7 cellular contexts compared by ENCODE assay signal in genomic region chr1:156282143-156282478, GRCh38. TPM values are rescaled to one million over a fixed set of nuclear protein-coding genes. Genes with fewer than 3 reads are reported as not detected.
DNase-seq lines count a peak whose midpoint lies in the region; ATAC-seq and TF ChIP-seq lines count a peak whose summit lies in the region.

No MANE protein-coding gene starts in this region.

- TF ChIP-seq CTCF in spleen (IDR thresholded peaks at IDR 0.05 in 8 of 11, conservative IDR thresholded peaks at IDR 0.05 in 3 of 11) = no peak

- no peak for TF ChIP-seq POLR2A in spleen (IDR thresholded peaks at IDR 0.05)

- DNase-seq in Jurkat, Clone E6-1 (ENCODE audit: low read depth, low spot score) = no peak
- DNase-seq in activated naive CD4-positive, alpha-beta T cell treated with anti-CD3 and anti-CD28 coated beads, Interleukin-2, amount 50 U/mL, for 72 hours (ENCODE audit: low spot score in 2 of 2) = no peak
- DNase-seq in iPS DF 6.9 (ENCODE audit: low read depth, low spot score) (peak; percentile 37), spleen (no peak), SIG-M5 (lab: John Stamatoyannopoulos, UW) (no peak), germinal center (ENCODE audit: low spot score) (no peak)

- H3K4me3 ChIP-seq in Jurkat, Clone E6-1 (ENCODE audit: low read length) = peak overlapping the region; percentile 81
- H3K4me3 ChIP-seq in iPS DF 6.9 (ENCODE audit: low read length) (peak overlapping the region; percentile 88; the same call in 1 of the 2 replicates), spleen (peak overlapping the region; percentile 62 to 87 (median 72))

- ATAC-seq in GM19351 (IDR thresholded peaks at IDR 0.05; ENCODE audit: unreplicated experiment) = peak; percentile 3
- ATAC-seq in activated naive CD4-positive, alpha-beta T cell treated with anti-CD3 and anti-CD28 coated beads, Interleukin-2, amount 50 U/mL, for 72 hours = no peak

- H3K9me3 ChIP-seq in iPS DF 6.9 (ENCODE audit: control insufficient read depth, insufficient read depth, low read length) (no peaks in the 10 kb centered on the region), spleen (no peaks in the 10 kb centered on the region)

- H3K9me3 Mint-ChIP-seq in activated naive CD4-positive, alpha-beta T cell treated with anti-CD3 and anti-CD28 coated beads, Interleukin-2, amount 50 U/mL, for 72 hours = no peaks in the 10 kb centered on the region

- H3K27me3 ChIP-seq in iPS DF 6.9 (ENCODE audit: control insufficient read depth, insufficient read depth, low read length) (no peaks in the 10 kb centered on the region), spleen (replicated peaks in 1 of 7) (no peaks in the 10 kb centered on the region)

- no peak overlapping the region for H3K27ac ChIP-seq in iPS DF 6.9 (ENCODE audit: low read length)
- peak overlapping the region; percentile 90 to 97 (median 94) for H3K27ac ChIP-seq in spleen

- H3K36me3 ChIP-seq in iPS DF 6.9 (ENCODE audit: control insufficient read depth, insufficient read depth, low read length) (peaks cover 11% of the 10 kb centered on the region; the same call in 1 of the 2 replicates), spleen (peaks cover 0 to 53% (median 34%) of the 10 kb centered on the region in 6 donors)

- H3K4me1 ChIP-seq in iPS DF 6.9 (ENCODE audit: control insufficient read depth, insufficient read depth, low read length) (no peaks in the 10 kb centered on the region), spleen (peaks cover 14 to 70% (median 42%) of the 10 kb centered on the region in 6 donors)

- intact Hi-C loops in spleen (cut with DNase I; ENCODE audit: low total_unique reads) = no loop called here

- WGBS in iPS DF 6.9 (ENCODE audit: insufficient coverage, insufficient read length) = no CpG with 5 or more reads among the region's 10 CpGs
- 0 to 1% (median 0%) methylated on average over 10 of the region's 10 CpGs for WGBS in spleen, 5 donors

- H3K27ac Mint-ChIP-seq in activated naive CD4-positive, alpha-beta T cell treated with anti-CD3 and anti-CD28 coated beads, Interleukin-2, amount 50 U/mL, for 72 hours = peak overlapping the region; percentile 95 to 97

- H3K36me3 Mint-ChIP-seq in activated naive CD4-positive, alpha-beta T cell treated with anti-CD3 and anti-CD28 coated beads, Interleukin-2, amount 50 U/mL, for 72 hours = peaks cover 30 to 50% of the 10 kb centered on the region in 2 donors

RNA-seq across cellular contexts. Expression of gene SMG5, which starts 0.5 kb away (rescaled TPM):
- 76.2 TPM for polyA plus RNA-seq in Jurkat, Clone E6-1 (2012; ENCODE audit: insufficient read depth, insufficient read length)
- 100 to 1,000 TPM in 1 of 2 donors, 10 to 100 TPM in 1; 80.4 to 115 TPM for total RNA-seq in activated naive CD4-positive, alpha-beta T cell treated with anti-CD3 and anti-CD28 coated beads, Interleukin-2, amount 50 U/mL, for 72 hours
- 10 to 100 TPM; 48.9 to 80.5 (median 70.8) TPM for total RNA-seq in spleen
- polyA plus RNA-seq in spleen = 10 to 100 TPM; 14.9 to 33.6 (median 17.7) TPM

RNA-seq across cellular contexts. Expression of gene TMEM79, which starts 2.0 kb away (rescaled TPM):
- 11.1 TPM for polyA plus RNA-seq in Jurkat, Clone E6-1 (2012; ENCODE audit: insufficient read depth, insufficient read length)
- total RNA-seq in activated naive CD4-positive, alpha-beta T cell treated with anti-CD3 and anti-CD28 coated beads, Interleukin-2, amount 50 U/mL, for 72 hours = 10 to 100 TPM; 11.0 to 24.4 TPM
- total RNA-seq in spleen = 1 to 10 TPM; 2.6 to 6.8 (median 4.6) TPM
- polyA plus RNA-seq in spleen = 1 to 10 TPM; 3.4 to 5.3 (median 3.8) TPM

RNA-seq across cellular contexts. Expression of gene GLMP, which starts 13.4 kb away (rescaled TPM):
- 29.1 TPM for polyA plus RNA-seq in Jurkat, Clone E6-1 (2012; ENCODE audit: insufficient read depth, insufficient read length)
- 10 to 100 TPM; 16.2 to 25.9 TPM for total RNA-seq in activated naive CD4-positive, alpha-beta T cell treated with anti-CD3 and anti-CD28 coated beads, Interleukin-2, amount 50 U/mL, for 72 hours
- total RNA-seq in spleen = 10 to 100 TPM; 25.5 to 54.4 (median 44.2) TPM
- polyA plus RNA-seq in spleen = 10 to 100 TPM; 26.3 to 31.9 (median 30.6) TPM

RNA-seq across cellular contexts. Expression of gene VHLL, which starts 17.0 kb away (rescaled TPM):
- not detected for polyA plus RNA-seq in Jurkat, Clone E6-1 (2012; ENCODE audit: insufficient read depth, insufficient read length)
- total RNA-seq in activated naive CD4-positive, alpha-beta T cell treated with anti-CD3 and anti-CD28 coated beads, Interleukin-2, amount 50 U/mL, for 72 hours = not detected
- total RNA-seq in spleen = not detected
- not detected for polyA plus RNA-seq in spleen

RNA-seq across cellular contexts. Expression of gene PAQR6, which starts 34.3 kb away (rescaled TPM):
- 21.5 TPM for polyA plus RNA-seq in Jurkat, Clone E6-1 (2012; ENCODE audit: insufficient read depth, insufficient read length)
- 1 to 10 TPM; 9.3 to 9.5 TPM for total RNA-seq in activated naive CD4-positive, alpha-beta T cell treated with anti-CD3 and anti-CD28 coated beads, Interleukin-2, amount 50 U/mL, for 72 hours
- 1 to 10 TPM in 6 of 7 donors, under 1 TPM in 1; 0.94 to 4.0 (median 1.8) TPM for total RNA-seq in spleen
- polyA plus RNA-seq in spleen = 1 to 10 TPM in 2 of 3 donors, under 1 TPM in 1; 0.80 to 2.3 (median 2.2) TPM
